Comparison of ENCODE assay signal across 14 cellular contexts in genomic region chr14:100841445-100842403, GRCh38. TPM values are rescaled to one million over a fixed set of nuclear protein-coding genes. Genes with fewer than 3 reads are reported as not detected.
DNase-seq lines count a peak whose midpoint lies in the region; ATAC-seq, FAIRE-seq and TF ChIP-seq lines count a peak whose summit lies in the region.
"Had no signal": no experiment of that assay in that cellular context is flagged by ENCODE, and none has a peak within 500 bp of the region (broad histone marks: within the 10 kb centered on the region; RNA-seq: fewer than 3 reads in every experiment).

No MANE protein-coding gene starts in this region.

- peaks cover 21% of the 10 kb centered on the region for H3F3A ChIP-seq in GM23248 (ENCODE audit: insufficient read depth)

- no peak for FAIRE-seq in astrocyte (lab: Jason Lieb, UNC)

- peaks cover 24% of the 10 kb centered on the region for H3K27me3 Mint-ChIP-seq in astrocyte (ENCODE audit: low read depth, unreplicated experiment)

- H3K9ac ChIP-seq in GM23248 = peak overlapping the region; percentile 31; the same call in 1 of the 2 replicates
- peak overlapping the region; percentile 42 for H3K9ac ChIP-seq in astrocyte (ENCODE audit: low read length)

- H3K9me3 Mint-ChIP-seq in astrocyte (ENCODE audit: unreplicated experiment) = no peaks in the 10 kb centered on the region

- H3K36me3 ChIP-seq in GM23248 (ENCODE audit: low read depth) (peaks cover 6% of the 10 kb centered on the region; the same call in 1 of the 2 replicates), astrocyte (ENCODE audit: insufficient read depth, low read length) (peaks cover 21% of the 10 kb centered on the region), osteoblast (ENCODE audit: insufficient read depth, low read length) (peaks cover 51% of the 10 kb centered on the region)
- H3K36me3 ChIP-seq: WERI-Rb-1 had no signal

- H3K27ac Mint-ChIP-seq in astrocyte (ENCODE audit: unreplicated experiment) = peak overlapping the region; percentile 79
- H3K27ac Mint-ChIP-seq: B cell had no signal

- no peaks in the 10 kb centered on the region for H3K36me3 Mint-ChIP-seq in astrocyte (ENCODE audit: low read depth, unreplicated experiment)

- H3K27me3 ChIP-seq in GM23248 (replicated peaks; ENCODE audit: insufficient read depth) (no peaks in the 10 kb centered on the region), astrocyte (ENCODE audit: insufficient read depth, low read length) (no peaks in the 10 kb centered on the region), osteoblast (ENCODE audit: insufficient read depth, low read length) (no peaks in the 10 kb centered on the region)
- H3K27me3 ChIP-seq: body of pancreas had no signal

- no peaks in the 10 kb centered on the region for H3K9me2 ChIP-seq in GM23248 (ENCODE audit: insufficient read depth)

- H3K4me1 Mint-ChIP-seq in astrocyte (ENCODE audit: low read depth, unreplicated experiment) = peaks cover 26% of the 10 kb centered on the region
- H3K4me1 Mint-ChIP-seq: B cell had no signal

- H3K4me1 ChIP-seq in GM23248 (ENCODE audit: insufficient read depth) (peaks cover 21% of the 10 kb centered on the region), astrocyte (ENCODE audit: insufficient read depth, low read length) (peaks cover 42% of the 10 kb centered on the region), osteoblast (ENCODE audit: insufficient read depth, low read length) (peaks cover 31% of the 10 kb centered on the region)
- H3K4me1 ChIP-seq: body of pancreas had no signal

- WGBS in GM23248 (ENCODE audit: low coverage in 1 of 2, low lambda C conversion rate in 2 of 2, missing lambda C conversion rate in 2 of 2), 2 experiments = 77 to 78% methylated on average over 24 to 25 of the region's 25 CpGs

- DNase-seq in GM23248 (no peak), NCI-H1436 treated with DMSO at 0.1 percent for 48 hours (lab: John Stamatoyannopoulos, UW) (peak; percentile 98), astrocyte (ENCODE audit: low read depth) (no peak), osteoblast (ENCODE audit: insufficient read length, low spot score, missing footprints) (peak; percentile 79), amniotic stem cell (lab: John Stamatoyannopoulos, UW) (no peak), AG08396 (ENCODE audit: low spot score) (no peak)
- DNase-seq: body of pancreas, NCI-H226, WERI-Rb-1 had no signal

- H3K4me3 ChIP-seq in GM23248 (no peak overlapping the region), astrocyte (ENCODE audit: insufficient read depth, low read depth, low read length) (no peak overlapping the region), osteoblast (ENCODE audit: insufficient read depth, low read length) (no peak overlapping the region)
- H3K4me3 ChIP-seq: body of pancreas, dorsolateral prefrontal cortex had no signal

- H3K27ac ChIP-seq in GM23248 = peak overlapping the region; percentile 59
- H3K27ac ChIP-seq in astrocyte (ENCODE audit: low read depth, low read length) = peak overlapping the region; percentile 64
- peak overlapping the region; percentile 80 for H3K27ac ChIP-seq in osteoblast (ENCODE audit: low read depth, low read length)
- H3K27ac ChIP-seq: body of pancreas, WERI-Rb-1 had no signal

- peaks cover 62% of the 10 kb centered on the region for H3K79me2 ChIP-seq in GM23248 (ENCODE audit: insufficient read depth)
- peaks cover 76% of the 10 kb centered on the region for H3K79me2 ChIP-seq in astrocyte (ENCODE audit: insufficient read depth, low read length)
- H3K79me2 ChIP-seq in osteoblast (ENCODE audit: insufficient read depth, low read length) = peaks cover 87% of the 10 kb centered on the region

- H3K4me2 ChIP-seq in GM23248 (ENCODE audit: unreplicated experiment) (no peak overlapping the region), astrocyte (ENCODE audit: low read length) (peak overlapping the region; percentile 70), osteoblast (ENCODE audit: insufficient read depth, low read length) (no peak overlapping the region)

- H2AFZ ChIP-seq in GM23248 = no peak overlapping the region
- H2AFZ ChIP-seq in astrocyte (ENCODE audit: low read depth, low read length) = no peak overlapping the region
- H2AFZ ChIP-seq in osteoblast (ENCODE audit: low read length) = no peak overlapping the region

- in situ Hi-C loops in GM23248 (cut with MboI) = loop anchor here (25.0 kb wide), 1 partner anchor 429 kb away; no protein-coding TSS in a partner anchor

- H4K20me1 ChIP-seq in GM23248 (ENCODE audit: insufficient read depth) (0 out of 2 replicates have a peak, but pooled peaks cover 4% of the 10 kb centered on the region), astrocyte (ENCODE audit: insufficient read depth, low read length) (peaks cover 97% of the 10 kb centered on the region), osteoblast (ENCODE audit: insufficient read depth, low read length) (peaks cover 57% of the 10 kb centered on the region)

- ATAC-seq in HG03025 (IDR thresholded peaks at IDR 0.05; ENCODE audit: low FRiP score, unreplicated experiment) (no peak), GM21447 (IDR thresholded peaks at IDR 0.05; ENCODE audit: unreplicated experiment) (no peak)
- ATAC-seq: HCT116 had no signal

- no peak overlapping the region for H3K4me3 Mint-ChIP-seq in astrocyte (ENCODE audit: unreplicated experiment)
- H3K4me3 Mint-ChIP-seq: B cell had no signal

- no peak for TF ChIP-seq CTCF in astrocyte (IDR thresholded peaks at IDR 0.05; ENCODE audit: insufficient read depth, low read depth, low read length)
- no peak for TF ChIP-seq CTCF in osteoblast (IDR thresholded peaks at IDR 0.05; ENCODE audit: extremely low read depth, low read depth, low read length)

- H3K9me3 ChIP-seq in GM23248 (ENCODE audit: low read depth) (no peaks in the 10 kb centered on the region), astrocyte (ENCODE audit: insufficient read depth, low read depth, low read length) (no peaks in the 10 kb centered on the region), osteoblast (ENCODE audit: low read depth, low read length) (no peaks in the 10 kb centered on the region)
- H3K9me3 ChIP-seq: body of pancreas had no signal

RNA-seq across cellular contexts. Expression of gene MEG3, which starts 15.8 kb away (rescaled TPM):
- total RNA-seq in GM23248 (2014; rRNA removed; shearing (Covaris generic)) = 101 and 145 TPM in 2 replicates
- polyA plus RNA-seq in GM23248 (2016; fragmentation: Nextera tagmentation; extraction: Ambion mirVana) = 155 and 228 TPM in 2 replicates
- not detected in 2 replicates for total RNA-seq in astrocyte
- total RNA-seq in osteoblast = 200 and 269 TPM in 2 replicates
- total RNA-seq: B cell had no signal

Comparison
In these comparisons a context has a peak if more than half of its experiments do, and no peak if none do; other contexts are left out.
1. DNase-seq: peak in NCI-H1436 treated with DMSO at 0.1 percent for 48 hours (single experiment) and osteoblast (single experiment); none in GM23248 (single experiment), astrocyte (single experiment), amniotic stem cell (single experiment) and AG08396 (single experiment).
2. RNA of gene MEG3, which starts 15.8 kb away (total RNA-seq): 200 to 269 TPM in osteoblast and 101 to 145 TPM in GM23248; not detected in astrocyte; every median in the first group is over 100 times any median in the second.
3. Peak in every context shown above with its lines, with median percentiles within 50 percentile points of each other: H3K27ac ChIP-seq.